9 cellular contexts compared by ENCODE assay signal in the genomic region with DNA sequence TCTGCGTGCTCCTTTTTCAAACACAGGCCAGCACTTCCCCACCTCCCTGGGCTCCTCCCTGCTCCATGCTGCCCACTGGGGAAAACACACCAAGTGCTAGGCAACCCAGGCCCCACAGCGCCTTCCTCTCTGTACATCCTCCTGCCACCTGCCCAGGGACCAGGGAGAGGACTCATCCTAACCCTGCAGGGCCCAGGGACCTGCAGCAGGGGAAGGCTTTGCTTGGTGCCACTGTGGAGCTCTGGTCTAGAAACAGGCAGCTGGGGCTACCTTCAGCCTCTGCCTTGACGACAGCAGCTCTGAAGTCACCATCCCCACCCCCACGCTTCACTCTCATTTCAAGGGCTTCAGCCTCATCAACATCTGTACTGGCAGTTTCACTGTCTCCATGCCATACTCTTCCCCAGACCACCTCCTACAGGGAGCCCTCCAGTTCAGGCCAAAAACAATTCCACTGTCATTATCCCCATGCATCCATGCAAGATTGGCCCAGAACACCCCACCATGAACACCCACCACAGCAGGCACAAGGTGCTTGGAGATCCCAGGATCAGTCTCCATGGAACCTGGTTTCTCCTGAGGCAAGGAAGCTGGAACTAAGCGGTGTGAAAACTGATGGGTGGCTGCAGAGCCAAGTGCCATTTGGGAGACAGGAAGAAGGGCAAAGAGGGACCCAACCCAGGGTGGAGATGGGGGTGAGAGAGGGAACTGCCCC. TPM values are rescaled to one million over a fixed set of nuclear protein-coding genes. Genes with fewer than 3 reads are reported as not detected.
DNase-seq lines count a peak whose midpoint lies in the region; ATAC-seq, FAIRE-seq and TF ChIP-seq lines count a peak whose summit lies in the region.
"Had no signal": no experiment of that assay in that cellular context is flagged by ENCODE, and none has a peak within 500 bp of the region (broad histone marks: within the 10 kb centered on the region; RNA-seq: fewer than 3 reads in every experiment).

No MANE protein-coding gene starts in this region.

- H3K27me3 Mint-ChIP-seq in activated naive CD4-positive, alpha-beta T cell treated with anti-CD3 and anti-CD28 coated beads for 36 hours (ENCODE audit: low read depth): no peaks in the 10 kb centered on the region
- H3K27me3 Mint-ChIP-seq in stimulated activated memory B cell treated with anti-CD40 and anti-IgM and Interleukin-4, amounts not matched to agents 10 μg/mL and 1 μg/mL and 100 μg/mL, for 72 hours: no peaks in the 10 kb centered on the region

- H3K4me1 Mint-ChIP-seq in activated naive CD4-positive, alpha-beta T cell treated with anti-CD3 and anti-CD28 coated beads for 36 hours (ENCODE audit: low read depth): peaks cover 60% of the 10 kb centered on the region
- peaks cover 46% of the 10 kb centered on the region for H3K4me1 Mint-ChIP-seq in stimulated activated memory B cell treated with anti-CD40 and anti-IgM and Interleukin-4, amounts not matched to agents 10 μg/mL and 1 μg/mL and 100 μg/mL, for 72 hours

- no peak for FAIRE-seq in kidney (lab: Jason Lieb, UNC)

- H3K9me3 ChIP-seq in HUES64 (ENCODE audit: insufficient read depth, low read depth, low read length) (no peaks in the 10 kb centered on the region), kidney (ENCODE audit: control insufficient read depth in 1 of 2, low read length in 2 of 2) (no peaks in the 10 kb centered on the region)

- CTCF ChIA-PET in activated naive CD4-positive, alpha-beta T cell treated with anti-CD3 and anti-CD28 coated beads for 36 hours (lab: Charles Lee): interaction anchor here (0.6 to 4.8 kb wide), 14 partner anchors 9 to 319 kb away, joined by 3 to 88 read pairs (median 3); no protein-coding TSS in a partner anchor

- peaks cover 10% of the 10 kb centered on the region; the same call in 1 of the 2 replicates for H3K27me3 ChIP-seq in HUES64 (ENCODE audit: insufficient read depth, low read length)

- no peak for TF ChIP-seq CTCF in kidney (IDR thresholded peaks at IDR 0.05; ENCODE audit: borderline replicate concordance, extremely low read depth, insufficient read depth)

- intact Hi-C loops in activated naive CD4-positive, alpha-beta T cell treated with anti-CD3 and anti-CD28 coated beads for 36 hours (cut with micrococcal nuclease): loop anchor here (5.0 kb wide), 1 partner anchor 1085 kb away; no protein-coding TSS in a partner anchor
- intact Hi-C loops in kidney (cut with DNase I): no loop called here

- 41% methylated on average over 5 of the region's 5 CpGs for WGBS in HUES64

- H3K27ac ChIP-seq in HUES64 (ENCODE audit: low read depth, low read length) (no peak overlapping the region), kidney (ENCODE audit: low read depth in 2 of 2, low read length in 2 of 2) (no peak overlapping the region)

- H3K4me1 ChIP-seq in HUES64 (ENCODE audit: insufficient read depth, low read length) (peaks cover 34% of the 10 kb centered on the region), kidney (ENCODE audit: control insufficient read depth in 1 of 2, insufficient read depth in 1 of 2, low read depth in 1 of 2, low read length in 2 of 2) (peaks cover 20 to 31% of the 10 kb centered on the region in 2 donors)

- ATAC-seq in stimulated activated memory B cell treated with anti-CD40 and anti-IgM and Interleukin-4, amounts not matched to agents 10 μg/mL and 1 μg/mL and 100 μg/mL, for 72 hours: no peak
- ATAC-seq in GM21529 (IDR thresholded peaks at IDR 0.05; ENCODE audit: unreplicated experiment): no peak
- ATAC-seq in GM21576 (IDR thresholded peaks at IDR 0.05; ENCODE audit: unreplicated experiment): no peak

- peak; percentile 71 for DNase-seq in activated naive CD4-positive, alpha-beta T cell treated with anti-CD3 and anti-CD28 coated beads for 36 hours
- DNase-seq in kidney (peak; percentile 71), putamen (ENCODE audit: low spot score) (no peak), middle frontal gyrus (ENCODE audit: extremely low spot score, low spot score) (no peak)

- H3K9me3 Mint-ChIP-seq in activated naive CD4-positive, alpha-beta T cell treated with anti-CD3 and anti-CD28 coated beads for 36 hours: no peaks in the 10 kb centered on the region
- H3K9me3 Mint-ChIP-seq in stimulated activated memory B cell treated with anti-CD40 and anti-IgM and Interleukin-4, amounts not matched to agents 10 μg/mL and 1 μg/mL and 100 μg/mL, for 72 hours: no peaks in the 10 kb centered on the region

- peak overlapping the region; percentile 46; the same call in 1 of the 2 replicates for H3K9ac ChIP-seq in HUES64 (ENCODE audit: low read depth, low read length)
- peak overlapping the region; percentile 74 to 87 for H3K9ac ChIP-seq in kidney (ENCODE audit: low read length in 2 of 2)

- H3K36me3 ChIP-seq in HUES64 (ENCODE audit: insufficient read depth, low read length) (peaks cover 23% of the 10 kb centered on the region), kidney (ENCODE audit: control insufficient read depth in 1 of 2, insufficient read depth in 2 of 2, low read length in 2 of 2) (peaks cover 0 to 10% of the 10 kb centered on the region in 2 donors)

- H3K27ac Mint-ChIP-seq in activated naive CD4-positive, alpha-beta T cell treated with anti-CD3 and anti-CD28 coated beads for 36 hours: peak overlapping the region; percentile 80
- H3K27ac Mint-ChIP-seq in stimulated activated memory B cell treated with anti-CD40 and anti-IgM and Interleukin-4, amounts not matched to agents 10 μg/mL and 1 μg/mL and 100 μg/mL, for 72 hours: peak overlapping the region; percentile 81

- no peaks in the 10 kb centered on the region for H3K36me3 Mint-ChIP-seq in activated naive CD4-positive, alpha-beta T cell treated with anti-CD3 and anti-CD28 coated beads for 36 hours (ENCODE audit: low read depth)
- peaks cover 20% of the 10 kb centered on the region for H3K36me3 Mint-ChIP-seq in stimulated activated memory B cell treated with anti-CD40 and anti-IgM and Interleukin-4, amounts not matched to agents 10 μg/mL and 1 μg/mL and 100 μg/mL, for 72 hours

- H3K4me3 ChIP-seq in HUES64 (ENCODE audit: low read length) (peak overlapping the region; percentile 73), kidney (ENCODE audit: low read length in 2 of 2) (peak overlapping the region; percentile 84 to 85)

- peak overlapping the region; percentile 77 for H3K4me3 Mint-ChIP-seq in activated naive CD4-positive, alpha-beta T cell treated with anti-CD3 and anti-CD28 coated beads for 36 hours
- peak overlapping the region; percentile 84 for H3K4me3 Mint-ChIP-seq in stimulated activated memory B cell treated with anti-CD40 and anti-IgM and Interleukin-4, amounts not matched to agents 10 μg/mL and 1 μg/mL and 100 μg/mL, for 72 hours

RNA-seq across cellular contexts. Expression of a gene that starts 1.1 kb away (rescaled TPM):
- 45.0 TPM for polyA plus RNA-seq in HUES64 (2013, experiment 1 of 2)
- polyA plus RNA-seq in HUES64 (2013, experiment 2 of 2): 45.5 TPM
- total RNA-seq in activated naive CD4-positive, alpha-beta T cell treated with anti-CD3 and anti-CD28 coated beads for 36 hours: 10 to 100 TPM; 22.2 to 24.7 TPM
- total RNA-seq in kidney: 40.9 TPM
- polyA plus RNA-seq in kidney (ENCODE audit: insufficient read depth, low read depth, low replicate concordance): 47.0 TPM

RNA-seq across cellular contexts. Expression of a gene that starts 16.0 kb away (rescaled TPM):
- 0.05 TPM for polyA plus RNA-seq in HUES64 (2013, experiment 1 of 2)
- polyA plus RNA-seq in HUES64 (2013, experiment 2 of 2): 0.13 TPM
- total RNA-seq in activated naive CD4-positive, alpha-beta T cell treated with anti-CD3 and anti-CD28 coated beads for 36 hours: not detected
- total RNA-seq in kidney: not detected
- 0.09 TPM for polyA plus RNA-seq in kidney (ENCODE audit: insufficient read depth, low read depth, low replicate concordance)
- total RNA-seq: T-helper 2 cell treated with Interferon-gamma antibody and Interleukin-4, amounts not matched to agents 100 ng/mL and 5 ng/mL, for 36 hours had no signal

RNA-seq across cellular contexts. Expression of a gene that starts 18.2 kb away (rescaled TPM):
- polyA plus RNA-seq in HUES64 (2013, experiment 1 of 2): 35.4 TPM
- polyA plus RNA-seq in HUES64 (2013, experiment 2 of 2): 49.0 TPM
- not detected for total RNA-seq in activated naive CD4-positive, alpha-beta T cell treated with anti-CD3 and anti-CD28 coated beads for 36 hours
- total RNA-seq in kidney: 4.1 TPM
- 5.5 TPM for polyA plus RNA-seq in kidney (ENCODE audit: insufficient read depth, low read depth, low replicate concordance)
- total RNA-seq: T-helper 2 cell treated with Interferon-gamma antibody and Interleukin-4, amounts not matched to agents 100 ng/mL and 5 ng/mL, for 36 hours had no signal

RNA-seq across cellular contexts. Expression of a gene that starts 27.4 kb away (rescaled TPM):
- 0.45 TPM for polyA plus RNA-seq in HUES64 (2013, experiment 1 of 2)
- 0.63 TPM for polyA plus RNA-seq in HUES64 (2013, experiment 2 of 2)
- total RNA-seq in activated naive CD4-positive, alpha-beta T cell treated with anti-CD3 and anti-CD28 coated beads for 36 hours: not detected
- total RNA-seq in kidney: 4.9 TPM
- 57.6 TPM for polyA plus RNA-seq in kidney (ENCODE audit: insufficient read depth, low read depth, low replicate concordance)
- total RNA-seq: T-helper 2 cell treated with Interferon-gamma antibody and Interleukin-4, amounts not matched to agents 100 ng/mL and 5 ng/mL, for 36 hours had no signal

RNA-seq across cellular contexts. Expression of a gene that starts 54.0 kb away (rescaled TPM):
- polyA plus RNA-seq in HUES64 (2013, experiment 1 of 2): 0.40 TPM
- 0.19 TPM for polyA plus RNA-seq in HUES64 (2013, experiment 2 of 2)
- total RNA-seq in activated naive CD4-positive, alpha-beta T cell treated with anti-CD3 and anti-CD28 coated beads for 36 hours: not detected
- total RNA-seq in kidney: 0.19 TPM
- not detected for polyA plus RNA-seq in kidney (ENCODE audit: insufficient read depth, low read depth, low replicate concordance)
- total RNA-seq: T-helper 2 cell treated with Interferon-gamma antibody and Interleukin-4, amounts not matched to agents 100 ng/mL and 5 ng/mL, for 36 hours had no signal

Comparison
In these comparisons a context has a peak if more than half of its experiments do, and no peak if none do; other contexts are left out.
1. DNase-seq: peak in activated naive CD4-positive, alpha-beta T cell treated with anti-CD3 and anti-CD28 coated beads for 36 hours (single experiment) and kidney (single experiment); none in putamen (single experiment) and middle frontal gyrus (single experiment).